Comparison of ENCODE assay signal across 34 cellular contexts in the genomic region with DNA sequence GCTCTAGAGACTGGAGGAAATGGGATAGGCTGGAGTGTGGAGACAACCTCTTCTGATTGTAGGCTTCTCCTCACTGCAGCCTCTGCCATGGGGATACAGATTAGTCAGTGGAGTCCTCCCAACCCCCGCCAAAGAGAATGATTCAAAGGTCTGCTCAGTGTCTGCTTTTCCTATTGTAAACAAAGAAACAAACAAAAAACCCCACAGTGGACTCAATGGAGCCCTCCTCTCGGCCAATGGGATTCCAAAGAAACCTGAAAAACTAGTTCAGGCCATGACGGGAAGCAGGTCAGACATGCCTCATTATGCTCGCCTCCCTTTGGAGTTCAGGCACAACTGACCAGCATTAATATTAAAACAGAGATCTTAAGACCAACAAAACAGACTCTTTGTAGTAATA.
DNase-seq lines count a peak whose midpoint lies in the region; ATAC-seq and TF ChIP-seq lines count a peak whose summit lies in the region.
"Had no signal": no experiment of that assay in that cellular context is flagged by ENCODE, and none has a peak within 500 bp of the region (broad histone marks: within the 10 kb centered on the region; RNA-seq: fewer than 3 reads in every experiment).

No MANE protein-coding gene starts in this region.

- no peaks in the 10 kb centered on the region for H3K4me1 ChIP-seq in upper lobe of right lung
- H3K4me1 ChIP-seq: colonic mucosa, esophagus squamous epithelium, heart right ventricle, tibial nerve had no signal

- no peaks in the 10 kb centered on the region for H3K27me3 ChIP-seq in upper lobe of right lung
- H3K27me3 ChIP-seq: cardiac muscle cell, colonic mucosa, esophagus squamous epithelium, heart right ventricle, tibial nerve had no signal

- TF ChIP-seq CTCF in mesothelial cell of epicardium (IDR thresholded peaks at IDR 0.05; ENCODE audit: unreplicated experiment) (no peak), upper lobe of right lung (IDR thresholded peaks at IDR 0.05) (no peak)

- peaks cover 9% of the 10 kb centered on the region for H3K9me3 Mint-ChIP-seq in mesothelial cell of epicardium
- H3K9me3 Mint-ChIP-seq: activated CD8-positive, alpha-beta T cell treated with anti-CD3 and anti-CD28 coated beads for 36 hours; activated naive CD4-positive, alpha-beta T cell treated with anti-CD3 and anti-CD28 coated beads, Interleukin-2, amount 50 U/mL, for 72 hours; activated T-helper 2 cell treated with anti-CD3 and anti-CD28 coated beads, Interferon-gamma antibody, Interleukin-2, Interleukin-4, amounts not matched to agents 10 μg/mL and 5 μg/mL and 100 μg/mL, durations not matched to agents 14 hours and 24 hours and 36 hours; CD8-positive, alpha-beta memory T cell; effector memory CD8-positive, alpha-beta T cell; HFFc6; naive B cell had no signal

- H3K4me3 Mint-ChIP-seq in mesothelial cell of epicardium: no peak overlapping the region
- H3K4me3 Mint-ChIP-seq: activated CD8-positive, alpha-beta T cell treated with anti-CD3 and anti-CD28 coated beads for 36 hours; B cell; CD8-positive, alpha-beta memory T cell; effector memory CD8-positive, alpha-beta T cell; HFFc6; naive B cell; T-helper 17 cell had no signal

- peak overlapping the region; percentile 37 for H3K27ac Mint-ChIP-seq in mesothelial cell of epicardium
- H3K27ac Mint-ChIP-seq: activated CD8-positive, alpha-beta T cell treated with anti-CD3 and anti-CD28 coated beads for 36 hours; activated naive CD4-positive, alpha-beta T cell treated with anti-CD3 and anti-CD28 coated beads, Interleukin-2, amount 50 U/mL, for 72 hours; activated T-helper 2 cell treated with anti-CD3 and anti-CD28 coated beads, Interferon-gamma antibody, Interleukin-2, Interleukin-4, amounts not matched to agents 10 μg/mL and 5 μg/mL and 100 μg/mL, durations not matched to agents 14 hours and 24 hours and 36 hours; B cell; effector memory CD8-positive, alpha-beta T cell; HFFc6; T-helper 17 cell had no signal

- DNase-seq in DMS153 treated with DMSO at 0.1 percent for 48 hours (lab: John Stamatoyannopoulos, UW; ENCODE audit: unreplicated experiment): peak; percentile 30
- peak; percentile 3 for DNase-seq in M059J (ENCODE audit: low read depth)
- peak; percentile 7 for DNase-seq in astrocyte of the hippocampus (ENCODE audit: low read depth, low spot score)
- DNase-seq in mesothelial cell of epicardium (ENCODE audit: low spot score in 2 of 2, unreplicated experiment in 2 of 2): no peak
- no peak for DNase-seq in effector CD8-positive, alpha-beta T cell (lab: John Stamatoyannopoulos, UW)
- DNase-seq in upper lobe of right lung: no peak
- DNase-seq: activated CD4-positive, alpha-beta T cell treated with anti-CD3 and anti-CD28 coated beads for 1 hour; activated CD8-positive, alpha-beta T cell treated with anti-CD3 and anti-CD28 coated beads for 36 hours; anterior cingulate cortex; CD8-positive, alpha-beta memory T cell; colonic mucosa; DMS79; effector memory CD8-positive, alpha-beta T cell; esophagus squamous epithelium; foreskin melanocyte; heart right ventricle; HFFc6; Karpas-422; left colon; naive B cell; NCI-H1694; NCI-H2171 treated with DMSO at 0.1 percent for 48 hours; NCI-H82; nucleus accumbens; SK-N-SH; T-helper 17 cell had no signal

- no peak overlapping the region for H3K27ac ChIP-seq in upper lobe of right lung
- H3K27ac ChIP-seq: cardiac muscle cell, colonic mucosa, esophagus squamous epithelium, heart right ventricle, RWPE1, tibial nerve had no signal

- H3K36me3 Mint-ChIP-seq in mesothelial cell of epicardium: no peaks in the 10 kb centered on the region
- H3K36me3 Mint-ChIP-seq: activated naive CD4-positive, alpha-beta T cell treated with anti-CD3 and anti-CD28 coated beads, Interleukin-2, amount 50 U/mL, for 72 hours; CD8-positive, alpha-beta memory T cell; naive B cell had no signal

- no peaks in the 10 kb centered on the region for H3K36me3 ChIP-seq in upper lobe of right lung
- H3K36me3 ChIP-seq: cardiac muscle cell, colonic mucosa, esophagus squamous epithelium, heart right ventricle, tibial nerve had no signal

- intact Hi-C loops in upper lobe of right lung (cut with DNase I): no loop called here

- H3K27me3 Mint-ChIP-seq in mesothelial cell of epicardium (ENCODE audit: low read depth): no peaks in the 10 kb centered on the region

- no peaks in the 10 kb centered on the region for H3K9me3 ChIP-seq in upper lobe of right lung
- H3K9me3 ChIP-seq: colonic mucosa, esophagus squamous epithelium, heart right ventricle, SK-N-SH, tibial nerve had no signal

- H3K4me1 Mint-ChIP-seq in mesothelial cell of epicardium: peaks cover 6% of the 10 kb centered on the region
- H3K4me1 Mint-ChIP-seq: B cell; CD8-positive, alpha-beta memory T cell; naive B cell had no signal

- H3K4me3 ChIP-seq in upper lobe of right lung: no peak overlapping the region
- H3K4me3 ChIP-seq: cardiac muscle cell, colonic mucosa, esophagus squamous epithelium, heart right ventricle, tibial nerve had no signal

- ATAC-seq in upper lobe of right lung (no peak), HG03565 (IDR thresholded peaks at IDR 0.05; ENCODE audit: unreplicated experiment) (no peak), GM21360 (IDR thresholded peaks at IDR 0.05; ENCODE audit: unreplicated experiment) (no peak)
- ATAC-seq: activated CD8-positive, alpha-beta T cell treated with anti-CD3 and anti-CD28 coated beads for 36 hours; activated naive CD4-positive, alpha-beta T cell treated with anti-CD3 and anti-CD28 coated beads, Interleukin-2, amount 50 U/mL, for 72 hours; effector memory CD8-positive, alpha-beta T cell; heart right ventricle; left colon; T-helper 17 cell had no signal

Comparison
In these comparisons a context has a peak if more than half of its experiments do, and no peak if none do; other contexts are left out.
1. DNase-seq: peak in DMS153 treated with DMSO at 0.1 percent for 48 hours (single experiment), M059J (single experiment) and astrocyte of the hippocampus (single experiment); none in mesothelial cell of epicardium (0 of 2), effector CD8-positive, alpha-beta T cell (single experiment) and upper lobe of right lung (single experiment).